1 cellular context compared by ENCODE assay signal in the genomic region with DNA sequence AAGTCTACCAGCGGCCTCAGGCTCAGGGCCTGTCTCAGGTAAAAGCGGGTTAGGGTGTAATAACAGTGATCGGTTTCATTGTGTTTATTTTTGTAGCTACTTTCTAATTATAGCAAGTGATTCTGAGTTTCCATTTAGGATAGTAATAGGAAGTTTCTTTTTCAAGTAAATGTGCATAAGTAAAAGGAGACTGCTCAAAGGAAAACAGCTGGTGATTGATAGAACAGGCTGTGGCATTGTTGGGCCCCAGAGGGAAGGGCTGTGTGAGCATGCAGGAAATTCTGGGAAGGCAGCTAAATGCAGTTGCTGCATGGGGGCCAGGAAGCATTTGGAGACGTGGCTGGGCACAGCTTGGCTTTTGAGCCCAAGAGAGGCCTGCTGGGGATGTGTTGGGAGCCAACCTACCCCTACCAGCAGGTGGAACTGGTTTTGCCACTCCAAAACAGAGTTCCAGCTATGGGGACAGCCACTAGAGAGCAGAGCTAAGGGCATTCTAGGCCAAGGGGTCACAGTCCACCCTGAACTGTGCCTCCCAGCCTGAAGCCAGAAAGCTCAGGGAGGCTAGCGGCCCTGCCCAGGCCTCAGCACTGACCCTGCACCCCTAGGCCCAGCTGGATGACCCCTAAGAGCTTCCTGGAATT.
TF ChIP-seq lines count a peak whose summit lies in the region.

No MANE protein-coding gene starts in this region.

TF ChIP-seq in HepG2, 621 proteins besides CTCF, POLR2A, EP300 and RAD21 (continued from another document):
- TF ChIP-seq PBX3 (CRISPR knock-in tag; IDR thresholded peaks at IDR 0.05; ENCODE audit: borderline replicate concordance) (no peak), HOXA9 (CRISPR knock-in tag; IDR thresholded peaks at IDR 0.05; ENCODE audit: borderline replicate concordance) (no peak), ZNF629 (CRISPR knock-in tag; conservative IDR thresholded peaks at IDR 0.05) (0 out of 2 replicates have a peak, but pooled peaks have one; percentile 30), ZNF598 (CRISPR knock-in tag; IDR thresholded peaks at IDR 0.05; ENCODE audit: borderline replicate concordance) (peak; percentile 49; the same call in 1 of the 2 replicates), TARDBP (CRISPR knock-in tag; IDR thresholded peaks at IDR 0.05) (peak; percentile 43; the same call in 1 of the 2 replicates), ZNF670 (CRISPR knock-in tag; IDR thresholded peaks at IDR 0.05; ENCODE audit: borderline replicate concordance) (peak; percentile 1; the same call in 1 of the 2 replicates), ZNF20 (CRISPR knock-in tag; IDR thresholded peaks at IDR 0.05) (no peak), ZNF251 (CRISPR knock-in tag; IDR thresholded peaks at IDR 0.05) (no peak), ZBTB25 (CRISPR knock-in tag; IDR thresholded peaks at IDR 0.05) (no peak), HMG20B (CRISPR knock-in tag; conservative IDR thresholded peaks at IDR 0.05) (no peak), HES4 (CRISPR knock-in tag; IDR thresholded peaks at IDR 0.05; ENCODE audit: borderline replicate concordance) (0 out of 2 replicates have a peak, but pooled peaks have one; percentile 49), ZNF550 (CRISPR knock-in tag; IDR thresholded peaks at IDR 0.05; ENCODE audit: borderline replicate concordance) (no peak), BRF2 (CRISPR knock-in tag; IDR thresholded peaks at IDR 0.05) (0 out of 2 replicates have a peak, but pooled peaks have one; percentile 62), ZFX (CRISPR knock-in tag; IDR thresholded peaks at IDR 0.05; ENCODE audit: low read depth) (peak; percentile 88), ZNF3 (CRISPR knock-in tag; IDR thresholded peaks at IDR 0.05) (no peak), GABPB1 (CRISPR knock-in tag; IDR thresholded peaks at IDR 0.05) (no peak)
- TF ChIP-seq, protein P1, sequence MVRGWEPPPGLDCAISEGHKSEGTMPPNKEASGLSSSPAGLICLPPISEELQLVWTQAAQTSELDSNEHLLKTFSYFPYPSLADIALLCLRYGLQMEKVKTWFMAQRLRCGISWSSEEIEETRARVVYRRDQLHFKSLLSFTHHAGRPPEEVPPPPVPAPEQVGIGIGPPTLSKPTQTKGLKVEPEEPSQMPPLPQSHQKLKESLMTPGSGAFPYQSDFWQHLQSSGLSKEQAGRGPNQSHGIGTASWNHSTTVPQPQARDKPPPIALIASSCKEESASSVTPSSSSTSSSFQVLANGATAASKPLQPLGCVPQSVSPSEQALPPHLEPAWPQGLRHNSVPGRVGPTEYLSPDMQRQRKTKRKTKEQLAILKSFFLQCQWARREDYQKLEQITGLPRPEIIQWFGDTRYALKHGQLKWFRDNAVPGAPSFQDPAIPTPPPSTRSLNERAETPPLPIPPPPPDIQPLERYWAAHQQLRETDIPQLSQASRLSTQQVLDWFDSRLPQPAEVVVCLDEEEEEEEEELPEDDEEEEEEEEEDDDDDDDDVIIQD (CRISPR knock-in tag; IDR thresholded peaks at IDR 0.05; ENCODE audit: low read depth), result no peak
- TF ChIP-seq, protein P2, sequence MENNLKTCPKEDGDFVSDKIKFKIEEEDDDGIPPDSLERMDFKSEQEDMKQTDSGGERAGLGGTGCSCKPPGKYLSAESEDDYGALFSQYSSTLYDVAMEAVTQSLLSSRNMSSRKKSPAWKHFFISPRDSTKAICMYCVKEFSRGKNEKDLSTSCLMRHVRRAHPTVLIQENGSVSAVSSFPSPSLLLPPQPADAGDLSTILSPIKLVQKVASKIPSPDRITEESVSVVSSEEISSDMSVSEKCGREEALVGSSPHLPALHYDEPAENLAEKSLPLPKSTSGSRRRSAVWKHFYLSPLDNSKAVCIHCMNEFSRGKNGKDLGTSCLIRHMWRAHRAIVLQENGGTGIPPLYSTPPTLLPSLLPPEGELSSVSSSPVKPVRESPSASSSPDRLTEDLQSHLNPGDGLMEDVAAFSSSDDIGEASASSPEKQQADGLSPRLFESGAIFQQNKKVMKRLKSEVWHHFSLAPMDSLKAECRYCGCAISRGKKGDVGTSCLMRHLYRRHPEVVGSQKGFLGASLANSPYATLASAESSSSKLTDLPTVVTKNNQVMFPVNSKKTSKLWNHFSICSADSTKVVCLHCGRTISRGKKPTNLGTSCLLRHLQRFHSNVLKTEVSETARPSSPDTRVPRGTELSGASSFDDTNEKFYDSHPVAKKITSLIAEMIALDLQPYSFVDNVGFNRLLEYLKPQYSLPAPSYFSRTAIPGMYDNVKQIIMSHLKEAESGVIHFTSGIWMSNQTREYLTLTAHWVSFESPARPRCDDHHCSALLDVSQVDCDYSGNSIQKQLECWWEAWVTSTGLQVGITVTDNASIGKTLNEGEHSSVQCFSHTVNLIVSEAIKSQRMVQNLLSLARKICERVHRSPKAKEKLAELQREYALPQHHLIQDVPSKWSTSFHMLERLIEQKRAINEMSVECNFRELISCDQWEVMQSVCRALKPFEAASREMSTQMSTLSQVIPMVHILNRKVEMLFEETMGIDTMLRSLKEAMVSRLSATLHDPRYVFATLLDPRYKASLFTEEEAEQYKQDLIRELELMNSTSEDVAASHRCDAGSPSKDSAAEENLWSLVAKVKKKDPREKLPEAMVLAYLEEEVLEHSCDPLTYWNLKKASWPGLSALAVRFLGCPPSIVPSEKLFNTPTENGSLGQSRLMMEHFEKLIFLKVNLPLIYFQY (CRISPR knock-in tag; IDR thresholded peaks at IDR 0.05; ENCODE audit: borderline replicate concordance), result peak; percentile 27; the same call in 1 of the 2 replicates
- TF ChIP-seq, protein P3, sequence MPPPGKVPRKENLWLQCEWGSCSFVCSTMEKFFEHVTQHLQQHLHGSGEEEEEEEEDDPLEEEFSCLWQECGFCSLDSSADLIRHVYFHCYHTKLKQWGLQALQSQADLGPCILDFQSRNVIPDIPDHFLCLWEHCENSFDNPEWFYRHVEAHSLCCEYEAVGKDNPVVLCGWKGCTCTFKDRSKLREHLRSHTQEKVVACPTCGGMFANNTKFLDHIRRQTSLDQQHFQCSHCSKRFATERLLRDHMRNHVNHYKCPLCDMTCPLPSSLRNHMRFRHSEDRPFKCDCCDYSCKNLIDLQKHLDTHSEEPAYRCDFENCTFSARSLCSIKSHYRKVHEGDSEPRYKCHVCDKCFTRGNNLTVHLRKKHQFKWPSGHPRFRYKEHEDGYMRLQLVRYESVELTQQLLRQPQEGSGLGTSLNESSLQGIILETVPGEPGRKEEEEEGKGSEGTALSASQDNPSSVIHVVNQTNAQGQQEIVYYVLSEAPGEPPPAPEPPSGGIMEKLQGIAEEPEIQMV (CRISPR knock-in tag; IDR thresholded peaks at IDR 0.05; ENCODE audit: low read depth), result 0 out of 2 replicates have a peak, but pooled peaks have one; percentile 37
